In the genomic region with DNA sequence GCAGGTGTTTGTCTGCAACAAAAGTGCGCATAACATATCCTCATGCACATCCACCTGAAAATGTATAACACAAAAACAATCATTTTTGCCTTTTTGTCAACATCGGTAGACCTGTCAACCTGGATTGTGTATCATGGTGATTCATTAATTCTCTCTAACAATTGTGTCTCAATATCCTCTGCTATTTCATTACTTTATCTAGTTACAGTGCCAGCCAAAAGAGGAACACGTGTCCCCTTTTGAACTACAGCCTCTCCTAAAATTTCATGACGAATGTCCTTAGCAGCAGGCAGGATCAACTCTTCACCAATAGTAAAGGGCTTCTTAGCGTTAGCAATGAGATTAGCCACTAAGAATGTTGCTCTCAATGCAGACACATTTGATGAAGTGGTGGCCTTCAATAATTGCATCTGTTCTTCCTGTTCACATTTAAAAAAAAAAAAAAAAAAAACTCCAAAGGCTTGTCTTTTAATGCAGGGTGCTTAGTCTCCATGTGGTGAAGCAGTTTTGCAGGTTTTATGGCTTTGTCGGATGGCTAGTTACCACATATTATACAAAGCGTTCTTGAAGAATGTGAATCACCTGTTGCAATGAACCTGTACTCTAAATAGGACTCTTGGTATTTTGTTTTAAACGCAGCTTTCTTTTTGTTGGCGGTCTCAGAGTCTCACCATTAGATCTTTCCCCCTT, we compare ENCODE assay signal across 22 cellular contexts.
"Had no signal": no experiment of that assay in that cellular context is flagged by ENCODE, and none has a peak within 500 bp of the region (broad histone marks: within the 10 kb centered on the region; RNA-seq: fewer than 3 reads in every experiment).

No MANE protein-coding gene starts in this region.

- H3K9me3 Mint-ChIP-seq: effector memory CD8-positive, alpha-beta T cell; stimulated activated naive CD8-positive, alpha-beta T cell treated with anti-CD3 and anti-CD28 coated beads, Interleukin-15, Interleukin-2, amounts not matched to agents 100 ng/mL and 50 ng/mL, for 24 hours had no signal

- H3K27ac ChIP-seq: gastrocnemius medialis, neutrophil, pancreas, right lobe of liver, thoracic aorta, tibial nerve, upper lobe of right lung, uterus had no signal

- H3K4me3 Mint-ChIP-seq: effector memory CD8-positive, alpha-beta T cell; memory B cell; natural killer cell treated with Interleukin-12 subunit alpha and Interleukin-12 subunit beta and Interleukin-15 and Interleukin-18, amount 100 ng/mL, for 72 hours; neural crest cell; stimulated activated naive B cell treated with anti-CD40 and anti-IgM and Interleukin-4, amounts not matched to agents 10 μg/mL and 1 μg/mL and 100 μg/mL, for 72 hours; stimulated activated naive CD8-positive, alpha-beta T cell treated with anti-CD3 and anti-CD28 coated beads, Interleukin-15, Interleukin-2, amounts not matched to agents 100 ng/mL and 50 ng/mL, for 24 hours had no signal

- H3K27ac Mint-ChIP-seq: effector memory CD8-positive, alpha-beta T cell; memory B cell; stimulated activated naive B cell treated with anti-CD40 and anti-IgM and Interleukin-4, amounts not matched to agents 10 μg/mL and 1 μg/mL and 100 μg/mL, for 72 hours; stimulated activated naive CD8-positive, alpha-beta T cell treated with anti-CD3 and anti-CD28 coated beads, Interleukin-15, Interleukin-2, amounts not matched to agents 100 ng/mL and 50 ng/mL, for 24 hours had no signal

- H3K4me1 ChIP-seq: gastrocnemius medialis, pancreas, right lobe of liver, tibial nerve, upper lobe of right lung, uterus had no signal

- H3K4me3 ChIP-seq: gastrocnemius medialis, lung, pancreas, right lobe of liver, thoracic aorta, tibial nerve, upper lobe of right lung, uterus had no signal

- H3K9me3 ChIP-seq: gastrocnemius medialis, neutrophil, pancreas, right lobe of liver, thoracic aorta, tibial nerve, upper lobe of right lung, uterus had no signal

- ATAC-seq: effector memory CD8-positive, alpha-beta T cell; gastrocnemius medialis; left lobe of liver; natural killer cell treated with Interleukin-12 subunit alpha and Interleukin-12 subunit beta and Interleukin-15 and Interleukin-18, amount 100 ng/mL, for 72 hours; pancreas; right lobe of liver; stimulated activated naive B cell treated with anti-CD40 and anti-IgM and Interleukin-4, amounts not matched to agents 10 μg/mL and 1 μg/mL and 100 μg/mL, for 72 hours; upper lobe of right lung had no signal

- DNase-seq: cortex of kidney; effector memory CD8-positive, alpha-beta T cell; foreskin fibroblast; gastrocnemius medialis; head of caudate nucleus; pancreas; right lobe of liver; small intestine; stimulated activated CD4-positive, alpha-beta T cell treated with anti-CD3 and anti-CD28 coated beads, Interleukin-15, amount 100 ng/mL, for 24 hours; stimulated activated CD4-positive, alpha-beta T cell treated with anti-CD3 and anti-CD28 coated beads, Interleukin-2, amount 100 ng/mL, for 48 hours; stimulated activated naive B cell treated with anti-CD40 and anti-IgM and Interleukin-4, amounts not matched to agents 10 μg/mL and 1 μg/mL and 100 μg/mL, for 72 hours; upper lobe of right lung; uterus had no signal

- H3K27me3 ChIP-seq: gastrocnemius medialis, neutrophil, pancreas, right lobe of liver, tibial nerve had no signal

- H3K36me3 ChIP-seq: gastrocnemius medialis, neutrophil, pancreas, right lobe of liver, thoracic aorta, tibial nerve, upper lobe of right lung, uterus had no signal

- H3K27me3 Mint-ChIP-seq: effector memory CD8-positive, alpha-beta T cell had no signal

- H3K4me1 Mint-ChIP-seq: memory B cell; neural crest cell; stimulated activated naive B cell treated with anti-CD40 and anti-IgM and Interleukin-4, amounts not matched to agents 10 μg/mL and 1 μg/mL and 100 μg/mL, for 72 hours had no signal
